ENCODE assay signal across 14 cellular contexts in the genomic region with DNA sequence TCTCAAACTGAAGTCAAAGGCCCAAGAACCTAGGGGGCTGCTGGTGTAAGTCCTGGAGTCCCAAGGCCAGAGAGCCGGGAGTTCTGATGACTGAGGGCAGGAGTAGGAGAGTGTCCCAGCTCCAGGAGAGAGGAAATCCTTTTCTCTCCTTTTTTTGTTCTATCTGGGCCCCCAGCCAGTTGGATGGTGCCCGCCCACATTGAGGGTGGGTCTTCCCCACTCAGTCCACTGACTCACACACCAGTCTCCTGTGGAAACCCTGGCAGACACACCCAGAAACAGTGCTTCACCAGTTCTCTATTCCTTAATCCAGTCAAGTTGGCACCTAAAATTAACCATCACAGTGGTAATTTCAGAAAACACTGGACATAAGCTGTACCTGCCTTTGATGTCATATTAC. TPM values are rescaled to one million over a fixed set of nuclear protein-coding genes. Genes with fewer than 3 reads are reported as not detected.
DNase-seq lines count a peak whose midpoint lies in the region; ATAC-seq and TF ChIP-seq lines count a peak whose summit lies in the region.
"Had no signal": no experiment of that assay in that cellular context is flagged by ENCODE, and none has a peak within 500 bp of the region (broad histone marks: within the 10 kb centered on the region; RNA-seq: fewer than 3 reads in every experiment).

No MANE protein-coding gene starts in this region.

- H3K27me3 ChIP-seq in tibial artery = no peaks in the 10 kb centered on the region
- H3K27me3 ChIP-seq: transverse colon had no signal

- no peaks in the 10 kb centered on the region for H3K36me3 Mint-ChIP-seq in natural killer cell

- peaks cover 4 to 11% of the 10 kb centered on the region in 2 donors for H3K4me1 Mint-ChIP-seq in natural killer cell

- TF ChIP-seq CTCF in tibial artery (IDR thresholded peaks at IDR 0.05) (no peak), natural killer cell (IDR thresholded peaks at IDR 0.05) (no peak)

- peaks cover 0 to 10% (median 8%) of the 10 kb centered on the region in 4 donors for H3K4me1 ChIP-seq in tibial artery
- H3K4me1 ChIP-seq: transverse colon had no signal

- H3K4me3 Mint-ChIP-seq in natural killer cell = no peak overlapping the region
- H3K4me3 Mint-ChIP-seq: neural crest cell had no signal

- no peak overlapping the region for H3K4me3 ChIP-seq in tibial artery
- H3K4me3 ChIP-seq: PC-9, transverse colon had no signal

- H3K27me3 Mint-ChIP-seq in natural killer cell (ENCODE audit: low read depth in 2 of 2) = no peaks in the 10 kb centered on the region

- ATAC-seq in natural killer cell = no peak

- peaks cover 0 to 8% (median 0%) of the 10 kb centered on the region in 3 donors for H3K36me3 ChIP-seq in tibial artery
- H3K36me3 ChIP-seq: transverse colon had no signal

- no peak overlapping the region for H3K27ac ChIP-seq in tibial artery
- H3K27ac ChIP-seq: PC-9, transverse colon, VCaP had no signal

- H3K9me3 ChIP-seq in tibial artery = no peaks in the 10 kb centered on the region
- H3K9me3 ChIP-seq: transverse colon had no signal

- no peaks in the 10 kb centered on the region for H3K9me3 Mint-ChIP-seq in natural killer cell
- H3K9me3 Mint-ChIP-seq: neural crest cell had no signal

- intact Hi-C loops in tibial artery (cut with DNase I; ENCODE audit: low total_unique reads) = no loop called here
- intact Hi-C loops in natural killer cell (cut with micrococcal nuclease) = no loop called here

- DNase-seq in NCI-H226 (peak; percentile 47), dermis blood vessel endothelial cell (peak; percentile 65), kidney glomerular epithelial cell (lab: John Stamatoyannopoulos, UW) (peak; percentile 3), tibial artery (peak; percentile 71 to 74), NCI-H524 treated with DMSO at 0.1 percent for 48 hours (lab: John Stamatoyannopoulos, UW) (no peak), natural killer cell (no peak)
- DNase-seq in stimulated activated CD4-positive, alpha-beta T cell treated with anti-CD3 and anti-CD28 coated beads, Interleukin-1b, Interleukin-23, amount 100 ng/mL, for 48 hours = no peak
- no peak for DNase-seq in activated naive CD4-positive, alpha-beta T cell (lab: John Stamatoyannopoulos, UW)
- DNase-seq: activated T-cell treated with anti-CD3 and anti-CD28 coated beads, Interleukin-2, amount 50 U/mL, for 1 hour; NCI-H2081 treated with DMSO at 0.1 percent for 48 hours; transverse colon had no signal

- H3K27ac Mint-ChIP-seq in natural killer cell = no peak overlapping the region

RNA-seq across cellular contexts. Expression of gene WDR26, which starts 12.7 kb away (rescaled TPM):
- total RNA-seq in dermis blood vessel endothelial cell (70.3 and 140 TPM in 2 replicates), natural killer cell (100 to 1,000 TPM; 244 to 310 (median 261) TPM)

Comparison
In these comparisons a context has a peak if more than half of its experiments do, and no peak if none do; other contexts are left out.
1. DNase-seq: peak in NCI-H226 (single experiment), dermis blood vessel endothelial cell (single experiment), kidney glomerular epithelial cell (single experiment) and tibial artery (2 of 2); none in stimulated activated CD4-positive, alpha-beta T cell treated with anti-CD3 and anti-CD28 coated beads, Interleukin-1b, Interleukin-23, amount 100 ng/mL, for 48 hours (single experiment), NCI-H524 treated with DMSO at 0.1 percent for 48 hours (single experiment), natural killer cell (single experiment) and activated naive CD4-positive, alpha-beta T cell (0 of 4).